In genomic region chr17:20589454-20589810, GRCh38 we compare ENCODE assay signal across 12 cellular contexts. TPM values are rescaled to one million over a fixed set of nuclear protein-coding genes. Genes with fewer than 3 reads are reported as not detected.
DNase-seq lines count a peak whose midpoint lies in the region; ATAC-seq and TF ChIP-seq lines count a peak whose summit lies in the region.
"Not testable (repeated sequence)": the region's sequence is repeated elsewhere in the genome, so short reads cannot be mapped to it uniquely, and the experiment has no call there.
"Had no signal": no experiment of that assay in that cellular context is flagged by ENCODE, and none has a peak within 500 bp of the region (broad histone marks: within the 10 kb centered on the region; RNA-seq: fewer than 3 reads in every experiment).

No MANE protein-coding gene starts in this region.

- not testable (repeated sequence) for ATAC-seq in WTC11, natural killer cell
- ATAC-seq in Right ventricle myocardium inferior (peak; percentile 37), aorta (ENCODE audit: low FRiP score) (peak; percentile 25)

- not testable (repeated sequence) for H2BK120ac ChIP-seq in H9 (ENCODE audit: low read depth, low read length, poor library complexity, severe bottlenecking)

- H3K36me3 Mint-ChIP-seq in H9 (ENCODE audit: insufficient read depth in 1 of 3, low read depth in 3 of 3); WTC11; dendritic cell treated with granulocyte-macrophage colony-stimulating factor and Interleukin-4, amounts not matched to agents 40 ng/mL and 50 ng/mL, for 4 days (ENCODE audit: low read depth); natural killer cell; progenitor cell of endocrine pancreas (ENCODE audit: insufficient read depth): not testable (repeated sequence)

- H3K56ac ChIP-seq in H9 (ENCODE audit: insufficient read length, low read depth, low read length), result not testable (repeated sequence)

- not testable (repeated sequence) for DNase-seq in H9; Right ventricle myocardium inferior (ENCODE audit: missing footprints); natural killer cell; progenitor cell of endocrine pancreas (ENCODE audit: low spot score, unreplicated experiment); aorta
- peak; percentile 30 for DNase-seq in WTC11 (ENCODE audit: low spot score)

- not testable (repeated sequence) for TF ChIP-seq CTCF in H9 (conservative IDR thresholded peaks at IDR 0.05); WTC11 (IDR thresholded peaks at IDR 0.05); natural killer cell (IDR thresholded peaks at IDR 0.05); progenitor cell of endocrine pancreas (IDR thresholded peaks at IDR 0.05; ENCODE audit: unreplicated experiment)

- H3K18ac ChIP-seq in H9 (ENCODE audit: insufficient read length, low read depth, low read length), result not testable (repeated sequence)

- not testable (repeated sequence) for H2AFZ ChIP-seq in H9 (ENCODE audit: low read length)

- not testable (repeated sequence) for H3K27ac ChIP-seq in H9 (ENCODE audit: insufficient read length, low read depth, low read length); iPS-20b (ENCODE audit: low read length); aorta (ENCODE audit: low read depth in 1 of 2, low read length in 2 of 2)

- not testable (repeated sequence) for H3K9me3 ChIP-seq in H9 (ENCODE audit: control insufficient read depth, low read depth, low read length); iPS-20b (ENCODE audit: insufficient read depth, low read depth, low read length); aorta (ENCODE audit: control insufficient read depth, low read length)

- CTCF ChIA-PET in WTC11 (lab: Charles Lee), result not testable (repeated sequence)

- H3K27ac Mint-ChIP-seq in H9; WTC11; dendritic cell treated with granulocyte-macrophage colony-stimulating factor and Interleukin-4, amounts not matched to agents 40 ng/mL and 50 ng/mL, for 4 days; natural killer cell: not testable (repeated sequence)
- H3K27ac Mint-ChIP-seq in progenitor cell of endocrine pancreas, result peak overlapping the region; percentile 45

- H3K23ac ChIP-seq in H9 (ENCODE audit: insufficient read length, low read depth, low read length), result not testable (repeated sequence)

- not testable (repeated sequence) for H3K9me3 Mint-ChIP-seq in H9; WTC11; dendritic cell treated with granulocyte-macrophage colony-stimulating factor and Interleukin-4, amounts not matched to agents 40 ng/mL and 50 ng/mL, for 4 days; natural killer cell; progenitor cell of endocrine pancreas (ENCODE audit: low read depth)

- not testable (repeated sequence) for H3K79me1 ChIP-seq in H9 (ENCODE audit: insufficient read depth, low read depth, low read length, poor library complexity, severe bottlenecking)

- intact Hi-C loops in dendritic cell treated with granulocyte-macrophage colony-stimulating factor and Interleukin-4, amounts not matched to agents 40 ng/mL and 50 ng/mL, for 4 days (cut with micrococcal nuclease); Right ventricle myocardium inferior (cut with DNase I); natural killer cell (cut with micrococcal nuclease); aorta (cut with DNase I): not testable (repeated sequence)

- H2BK12ac ChIP-seq in H9 (ENCODE audit: insufficient read length, low read depth, low read length), result not testable (repeated sequence)

- H3K14ac ChIP-seq in H9 (ENCODE audit: insufficient read depth, low read length), result not testable (repeated sequence)

- H3K4me1 ChIP-seq in H9 (ENCODE audit: insufficient read depth, low read length); iPS-20b (ENCODE audit: insufficient read depth, low read length); aorta (ENCODE audit: control insufficient read depth in 1 of 2, insufficient read depth in 2 of 2, low read length in 2 of 2): not testable (repeated sequence)

- not testable (repeated sequence) for H4K8ac ChIP-seq in H9 (replicated peaks; ENCODE audit: insufficient read length, low read depth, low read length)

- WGBS in H9 (ENCODE audit: extremely low coverage, insufficient read length, low lambda C conversion rate), result no CpG with 5 or more reads among the region's 17 CpGs
- WGBS in aorta, 2 donors, result 89 to 93% methylated on average over 17 of the region's 17 CpGs

- not testable (repeated sequence) for H3K79me2 ChIP-seq in H9 (ENCODE audit: insufficient read depth, low read length)

- H4K20me1 ChIP-seq in H9 (ENCODE audit: control insufficient read depth, insufficient read depth, insufficient read length), result not testable (repeated sequence)

- H3K4me3 Mint-ChIP-seq in H9 (peak overlapping the region; percentile 65 to 81), WTC11 (peak overlapping the region; percentile 64), natural killer cell (peak overlapping the region; percentile 47), progenitor cell of endocrine pancreas (ENCODE audit: low read depth) (peak overlapping the region; percentile 73)
- H3K4me3 Mint-ChIP-seq in dendritic cell treated with granulocyte-macrophage colony-stimulating factor and Interleukin-4, amounts not matched to agents 40 ng/mL and 50 ng/mL, for 4 days, result peak overlapping the region; percentile 45

- H3K4me1 Mint-ChIP-seq in H9; WTC11; dendritic cell treated with granulocyte-macrophage colony-stimulating factor and Interleukin-4, amounts not matched to agents 40 ng/mL and 50 ng/mL, for 4 days (ENCODE audit: low read depth); natural killer cell; progenitor cell of endocrine pancreas (ENCODE audit: low read depth): not testable (repeated sequence)

- not testable (repeated sequence) for H3K27me3 ChIP-seq in H9 (ENCODE audit: insufficient read depth, low read length); iPS-20b (ENCODE audit: insufficient read depth, low read length); aorta (ENCODE audit: control insufficient read depth in 1 of 2, insufficient read depth in 2 of 2, low read length in 1 of 2)

- H2BK15ac ChIP-seq in H9 (ENCODE audit: low read depth, low read length), result not testable (repeated sequence)

- not testable (repeated sequence) for H2BK20ac ChIP-seq in H9 (ENCODE audit: low read depth, low read length, poor library complexity, severe bottlenecking)

- not testable (repeated sequence) for H4K91ac ChIP-seq in H9 (ENCODE audit: insufficient read length, low read depth, low read length)

- H3T11ph ChIP-seq in H9 (ENCODE audit: low read length), result not testable (repeated sequence)

- H2AK5ac ChIP-seq in H9 (ENCODE audit: insufficient read length, low read length), result not testable (repeated sequence)

- not testable (repeated sequence) for H3K4me2 ChIP-seq in H9 (ENCODE audit: insufficient read depth, insufficient read length, low read length)

- H4K5ac ChIP-seq in H9 (ENCODE audit: insufficient read length, low read depth, low read length), result not testable (repeated sequence)

- H3K23me2 ChIP-seq in H9 (ENCODE audit: insufficient read length, low read depth, low read length, poor library complexity, severe bottlenecking), result not testable (repeated sequence)

- not testable (repeated sequence) for H3K36me3 ChIP-seq in iPS-20b (ENCODE audit: insufficient read depth, low read depth, low read length); aorta (ENCODE audit: control insufficient read depth in 1 of 2, insufficient read depth in 2 of 2, low read length in 1 of 2)

- POLR2A ChIA-PET in WTC11 (lab: Charles Lee), result interaction anchor here (0.6 kb wide), 1 partner anchor 579 kb away, joined by 4 read pairs; no protein-coding TSS in a partner anchor

- H3K4ac ChIP-seq in H9 (ENCODE audit: low read depth, low read length), result not testable (repeated sequence)

- peak overlapping the region; percentile 43; the same call in 1 of the 2 replicates for H3K4me3 ChIP-seq in iPS-20b (ENCODE audit: low read length)
- H3K4me3 ChIP-seq in aorta (ENCODE audit: low read length in 2 of 2), result not testable (repeated sequence)

- not testable (repeated sequence) for H3K9ac ChIP-seq in H9 (ENCODE audit: extremely low read depth, insufficient read length, low read length); iPS-20b (ENCODE audit: low read depth, low read length)

- H3K27me3 Mint-ChIP-seq in H9 (ENCODE audit: low read depth); WTC11 (ENCODE audit: low read depth); natural killer cell (ENCODE audit: low read depth in 2 of 2); progenitor cell of endocrine pancreas: not testable (repeated sequence)
- H3K27me3 Mint-ChIP-seq in dendritic cell treated with granulocyte-macrophage colony-stimulating factor and Interleukin-4, amounts not matched to agents 40 ng/mL and 50 ng/mL, for 4 days, result peaks cover 16% of the 10 kb centered on the region

- not testable (repeated sequence) for H2BK5ac ChIP-seq in H9 (ENCODE audit: insufficient read length, low read length)

RNA-seq across cellular contexts. Expression of gene CDRT15L2, which starts 9.9 kb away (rescaled TPM):
- total RNA-seq in H9 (2021) (not detected in 2 replicates), WTC11 (2021) (not detected in 3 replicates), Right ventricle myocardium inferior (not detected), natural killer cell (not detected), progenitor cell of endocrine pancreas (not detected in 2 replicates), aorta (not detected)
- not detected for polyA plus RNA-seq in aorta
- total RNA-seq: A673, H4, MCF 10A, Peyer's patch had no signal
